Comparison of ENCODE assay signal across 9 cellular contexts in the genomic region with DNA sequence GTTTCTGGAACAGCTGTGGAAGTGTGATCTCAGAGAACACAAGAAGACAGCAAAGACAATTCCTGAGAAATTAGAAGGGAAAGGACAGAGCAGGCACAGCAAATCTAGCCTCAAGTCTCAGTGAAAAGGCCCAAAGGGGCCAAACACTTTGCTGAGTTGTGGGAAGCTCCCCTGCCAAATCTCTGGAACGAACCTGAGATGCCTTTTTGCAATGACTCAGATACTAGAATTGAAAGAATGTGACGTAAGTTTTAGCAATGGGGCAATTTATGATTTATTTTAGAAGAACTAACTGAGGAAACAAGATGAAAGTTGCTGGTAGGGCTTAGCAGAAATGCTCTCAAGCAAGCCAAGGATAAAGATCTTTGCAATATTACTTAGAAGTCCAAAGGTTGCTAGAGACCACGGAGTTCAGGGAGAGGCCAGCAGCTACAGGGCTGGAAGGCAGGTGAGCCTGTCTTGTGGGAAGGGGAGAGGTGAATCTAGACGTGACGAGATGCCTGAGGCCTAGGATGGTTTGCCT.
A peak's percentile ranks its signal among the peaks of the same experiment; 100 is the strongest.
DNase-seq lines count a peak whose midpoint lies in the region; ATAC-seq, FAIRE-seq and TF ChIP-seq lines count a peak whose summit lies in the region.
"Had no signal": no experiment of that assay in that cellular context is flagged by ENCODE, and none has a peak within 500 bp of the region (broad histone marks: within the 10 kb centered on the region; RNA-seq: fewer than 3 reads in every experiment).

No MANE protein-coding gene starts in this region.

- DNase-seq in HCEC 1CT (peak; percentile 72), body of pancreas (peak in 1 of 4 donors; percentile 12), memory B cell (ENCODE audit: low spot score in 2 of 2) (no peak), urothelium cell line (ENCODE audit: low spot score) (peak; percentile 2), HAP-1 (ENCODE audit: low spot score in 2 of 2) (no peak)
- no peak for DNase-seq in activated CD4-positive, CD25-positive, alpha-beta regulatory T cell (lab: John Stamatoyannopoulos, UW)
- no peak for DNase-seq in stimulated activated CD4-positive, alpha-beta T cell treated with anti-CD3 and anti-CD28 coated beads, Interleukin-2, amount 100 ng/mL, for 48 hours
- DNase-seq: NCI-H526, T1000 had no signal

- ATAC-seq in body of pancreas, result peak; percentile 48
- ATAC-seq in memory B cell (ENCODE audit: low read depth), result no peak

- no peaks in the 10 kb centered on the region for H3K4me1 ChIP-seq in body of pancreas
- peaks cover 3% of the 10 kb centered on the region; the same call in 1 of the 2 replicates for H3K4me1 ChIP-seq in HAP-1

- 41 to 48% methylated on average over 5 of the region's 5 CpGs for WGBS in body of pancreas, 2 donors

- peak overlapping the region; percentile 87 for H3K27ac Mint-ChIP-seq in memory B cell

- H3K9me3 ChIP-seq in body of pancreas, result no peaks in the 10 kb centered on the region
- H3K9me3 ChIP-seq in HAP-1, result no peaks in the 10 kb centered on the region

- intact Hi-C loops in body of pancreas (cut with DNase I), result no loop called here

- no peak overlapping the region for H3K4me3 ChIP-seq in body of pancreas
- H3K4me3 ChIP-seq in HAP-1, result no peak overlapping the region

- no peak for TF ChIP-seq CTCF in body of pancreas (IDR thresholded peaks at IDR 0.05)

- in situ Hi-C loops in HAP-1 (cut with MboI; ENCODE audit: low sequenced_read_pairs), result loop anchor here (10.0 kb wide), 1 partner anchor 389 kb away; no protein-coding TSS in a partner anchor

- no peaks in the 10 kb centered on the region for H3K36me3 Mint-ChIP-seq in memory B cell

- H3K36me3 ChIP-seq in body of pancreas (replicated peaks in 1 of 2; ENCODE audit: insufficient read depth in 1 of 2, low read depth in 2 of 2) (no peaks in the 10 kb centered on the region), HAP-1 (replicated peaks) (no peaks in the 10 kb centered on the region)

- H3K27me3 ChIP-seq in body of pancreas, result no peaks in the 10 kb centered on the region
- no peaks in the 10 kb centered on the region for H3K27me3 ChIP-seq in HAP-1 (ENCODE audit: low read depth)

- H3K4me1 Mint-ChIP-seq in memory B cell, result peaks cover 10% of the 10 kb centered on the region

- H3K4me3 Mint-ChIP-seq in memory B cell, result peak overlapping the region; percentile 60

- no peaks in the 10 kb centered on the region for H3K27me3 Mint-ChIP-seq in memory B cell

- FAIRE-seq in urothelium cell line (lab: Jason Lieb, UNC), result no peak

- no peaks in the 10 kb centered on the region for H3K9me3 Mint-ChIP-seq in memory B cell

- TF ChIP-seq POLR2A in body of pancreas (IDR thresholded peaks at IDR 0.05), result no peak

- H3K27ac ChIP-seq in body of pancreas, result no peak overlapping the region

Comparison
In these comparisons a context has a peak if more than half of its experiments do, and no peak if none do; other contexts are left out.
1. DNase-seq: peak in HCEC 1CT (single experiment) and urothelium cell line (single experiment); none in memory B cell (0 of 2), HAP-1 (0 of 2), activated CD4-positive, CD25-positive, alpha-beta regulatory T cell (0 of 4) and stimulated activated CD4-positive, alpha-beta T cell treated with anti-CD3 and anti-CD28 coated beads, Interleukin-2, amount 100 ng/mL, for 48 hours (0 of 2).